8 cellular contexts compared by ENCODE assay signal in genomic region chr3:48847053-48847585, GRCh38. TPM values are rescaled to one million over a fixed set of nuclear protein-coding genes. Genes with fewer than 3 reads are reported as not detected.
DNase-seq lines count a peak whose midpoint lies in the region; ATAC-seq and TF ChIP-seq lines count a peak whose summit lies in the region.

No MANE protein-coding gene starts in this region.

- intact Hi-C loops in MCF 10A (cut with micrococcal nuclease), result loop anchor here (1.0 to 10.0 kb wide), 3 partner anchors 52 to 72 kb away; partner anchors contain the start of gene ARIH2
- intact Hi-C loops in gastrocnemius medialis (cut with DNase I; ENCODE audit: low total_unique reads), result loop anchor here (1.0 to 10.0 kb wide), 4 partner anchors 51 to 938 kb away; partner anchors contain the start of genes ARIH2, IP6K1 and SLC25A20

- no peaks in the 10 kb centered on the region for H3K36me3 Mint-ChIP-seq in MCF 10A (ENCODE audit: insufficient read depth, unreplicated experiment)

- in situ Hi-C loops in gastrocnemius medialis (cut with MboI; ENCODE audit: low sequenced_read_pairs in 4 of 4), result no loop called here

- H3K9me3 Mint-ChIP-seq in MCF 10A (ENCODE audit: unreplicated experiment), result no peaks in the 10 kb centered on the region

- H3K4me3 ChIP-seq in GM12864 (ENCODE audit: low read depth, low read length) (peak overlapping the region; percentile 95), iPS-15b (ENCODE audit: low read depth, low read length) (peak overlapping the region; percentile 76), gastrocnemius medialis (peak overlapping the region; percentile 69 to 94 (median 80))

- DNase-seq in GM12864 (ENCODE audit: low read depth), result no peak
- peak; percentile 25 for DNase-seq in NCI-H146 treated with DMSO at 0.1 percent for 48 hours (lab: John Stamatoyannopoulos, UW; ENCODE audit: unreplicated experiment)
- peak; percentile 80 for DNase-seq in MCF 10A (ENCODE audit: unreplicated experiment)
- DNase-seq in gastrocnemius medialis, result peak; percentile 82 to 94
- no peak for DNase-seq in GOT3 (lab: John Stamatoyannopoulos, UW)

- H3K27ac Mint-ChIP-seq in MCF 10A (ENCODE audit: low read depth, unreplicated experiment), result peak overlapping the region; percentile 93

- H3K4me3 Mint-ChIP-seq in MCF 10A (ENCODE audit: unreplicated experiment), result peak overlapping the region; percentile 87

- TF ChIP-seq CTCF in GM12864 (IDR thresholded peaks at IDR 0.05; ENCODE audit: low read depth, low read length, missing control alignments) (no peak), VCaP (conservative IDR thresholded peaks at IDR 0.05) (no peak), MCF 10A (IDR thresholded peaks at IDR 0.05; ENCODE audit: unreplicated experiment) (no peak), gastrocnemius medialis (IDR thresholded peaks at IDR 0.05 in 4 of 5, conservative IDR thresholded peaks at IDR 0.05 in 1 of 5) (no peak)

- ATAC-seq in HG02763 (IDR thresholded peaks at IDR 0.05; ENCODE audit: unreplicated experiment) (peak; percentile 35), gastrocnemius medialis (peak; percentile 68 to 82)

- peak overlapping the region; percentile 97 for H3K27ac ChIP-seq in VCaP
- peak overlapping the region; percentile 91 to 99 (median 95) for H3K27ac ChIP-seq in gastrocnemius medialis

- peak overlapping the region; percentile 47 for H3K9ac ChIP-seq in iPS-15b (ENCODE audit: low read depth, low read length)

- no peaks in the 10 kb centered on the region for H3K27me3 Mint-ChIP-seq in MCF 10A (ENCODE audit: insufficient read depth, unreplicated experiment)

- BruUV-seq in MCF 10A (replicated peaks; lab: Mats Ljungman, UMichigan), result no TSS peak

- peaks cover 13% of the 10 kb centered on the region for H3K4me1 Mint-ChIP-seq in MCF 10A (ENCODE audit: insufficient read depth, unreplicated experiment)

- no peaks in the 10 kb centered on the region for H3K36me3 ChIP-seq in iPS-15b (ENCODE audit: control insufficient read depth, insufficient read depth, low read length)
- no peaks in the 10 kb centered on the region for H3K36me3 ChIP-seq in gastrocnemius medialis

- POLR2A ChIA-PET in MCF 10A (lab: Yijun Ruan, JAX), result interaction anchor here (0.6 to 4.0 kb wide), 31 partner anchors 8 to 1388 kb away, joined by 3 to 45 read pairs (median 3); partner anchors contain the start of genes ARIH2, CELSR3, IP6K2 and SLC25A20

- CTCF ChIA-PET in MCF 10A (lab: Yijun Ruan, JAX), result interaction anchor here (0.6 kb wide), 1 partner anchor 754 kb away, joined by 4 read pairs; no protein-coding TSS in a partner anchor

- H3K27me3 ChIP-seq in iPS-15b (ENCODE audit: control insufficient read depth, insufficient read depth, low read length), result peaks cover 3% of the 10 kb centered on the region
- no peaks in the 10 kb centered on the region for H3K27me3 ChIP-seq in gastrocnemius medialis

- no peaks in the 10 kb centered on the region for H3K9me3 ChIP-seq in iPS-15b (ENCODE audit: control insufficient read depth, insufficient read depth, low read length)
- no peaks in the 10 kb centered on the region for H3K9me3 ChIP-seq in gastrocnemius medialis

- TF ChIP-seq POLR2A in gastrocnemius medialis (IDR thresholded peaks at IDR 0.05), result no peak

- H3K4me1 ChIP-seq in iPS-15b (ENCODE audit: control insufficient read depth, insufficient read depth, low read length), result no peaks in the 10 kb centered on the region
- peaks cover 20 to 31% of the 10 kb centered on the region in 2 donors for H3K4me1 ChIP-seq in gastrocnemius medialis

RNA-seq across cellular contexts. Expression of gene PRKAR2A, which starts 0.6 kb away (rescaled TPM):
- total RNA-seq in MCF 10A (2022) (51.3 and 61.3 TPM in 2 replicates), gastrocnemius medialis (10 to 100 TPM; 62.2 to 97.1 (median 80.2) TPM)

RNA-seq across cellular contexts. Expression of gene SLC25A20, which starts 51.6 kb away (rescaled TPM):
- total RNA-seq in MCF 10A (2022) (9.2 and 11.5 TPM in 2 replicates), gastrocnemius medialis (100 to 1,000 TPM in 1 of 4 donors, 10 to 100 TPM in 3; 67.8 to 110 (median 83.4) TPM)

Comparison
In these comparisons a context has a peak if more than half of its experiments do, and no peak if none do; other contexts are left out.
1. DNase-seq: peak in NCI-H146 treated with DMSO at 0.1 percent for 48 hours (single experiment), MCF 10A (single experiment) and gastrocnemius medialis (2 of 2); none in GM12864 (single experiment) and GOT3 (single experiment).
2. Peak in every context shown above with its lines, with median percentiles within 50 percentile points of each other: H3K4me3 ChIP-seq.